Comparison of ENCODE assay signal across 7 cellular contexts in the genomic region with DNA sequence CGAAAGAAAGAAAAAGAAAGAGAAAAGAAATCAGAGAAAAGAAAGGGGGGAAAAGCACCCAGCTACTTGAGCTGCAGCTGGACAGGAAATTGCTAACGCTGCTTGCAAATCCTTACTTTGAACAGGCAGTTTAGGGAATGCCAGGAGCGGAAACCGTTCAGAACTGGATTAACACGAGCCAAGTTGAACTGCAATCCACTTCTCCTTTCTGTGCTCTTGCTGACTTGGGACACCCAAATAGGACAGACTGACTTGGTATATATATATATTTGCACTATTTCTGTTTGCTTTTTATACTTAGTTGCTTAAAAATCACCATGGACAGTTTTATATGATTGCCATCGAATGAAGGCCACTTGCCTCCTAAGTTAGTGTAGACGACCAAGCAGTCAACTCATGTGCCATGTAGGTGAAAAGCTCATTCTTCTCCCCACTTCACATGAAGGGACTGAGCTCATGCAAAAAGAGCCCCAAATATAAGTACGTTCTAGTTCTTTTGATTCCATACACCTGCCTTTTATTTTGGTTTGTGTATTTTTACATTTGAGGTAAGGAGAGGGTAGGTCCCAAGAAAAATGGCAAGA. TPM values are rescaled to one million over a fixed set of nuclear protein-coding genes. Genes with fewer than 3 reads are reported as not detected.
DNase-seq lines count a peak whose midpoint lies in the region; ATAC-seq and TF ChIP-seq lines count a peak whose summit lies in the region.

No MANE protein-coding gene starts in this region.

- H3K4me3 ChIP-seq in ectodermal cell (ENCODE audit: insufficient read depth, low read depth, low read length): no peak overlapping the region

- H3K36me3 Mint-ChIP-seq in nephron (ENCODE audit: low read depth): peaks cover 6% of the 10 kb centered on the region

- H3K27ac ChIP-seq in ectodermal cell (ENCODE audit: insufficient read depth, low read depth, low read length, poor library complexity, severe bottlenecking): peak overlapping the region; percentile 79

- H3K27me3 Mint-ChIP-seq in nephron (ENCODE audit: low read depth): peaks cover 54% of the 10 kb centered on the region

- 32 to 44% methylated on average over 7 to 8 of the region's 8 CpGs for WGBS in ectodermal cell, 2 experiments

- peak overlapping the region; percentile 37 to 67 (median 57) for H3K4me3 Mint-ChIP-seq in nephron

- peak; percentile 71 for DNase-seq in RKO (ENCODE audit: low spot score)
- no peak for DNase-seq in activated CD4-positive, CD25-positive, alpha-beta regulatory T cell treated with anti-CD3 and anti-CD28 coated beads, Interleukin-2, amount 50 U/mL, for 72 hours

- peaks cover 5% of the 10 kb centered on the region for H3K36me3 ChIP-seq in ectodermal cell (ENCODE audit: control insufficient read depth, insufficient read depth, low read length)

- H3K27ac Mint-ChIP-seq in nephron: peak overlapping the region; percentile 32 to 78 (median 70)

- no peak for TF ChIP-seq CTCF in nephron (IDR thresholded peaks at IDR 0.05; ENCODE audit: unreplicated experiment in 3 of 3)

- ATAC-seq in GM18498 (IDR thresholded peaks at IDR 0.05; ENCODE audit: unreplicated experiment) (peak; percentile 11), HG02943 (IDR thresholded peaks at IDR 0.05; ENCODE audit: low read depth, unreplicated experiment) (peak; percentile 1), GM21529 (IDR thresholded peaks at IDR 0.05; ENCODE audit: unreplicated experiment) (no peak)

- H3K9me3 ChIP-seq in ectodermal cell (ENCODE audit: control insufficient read depth, low read length): no peaks in the 10 kb centered on the region

- H3K27me3 ChIP-seq in ectodermal cell (ENCODE audit: control insufficient read depth, insufficient read depth, low read length, poor library complexity, severe bottlenecking): peaks cover 51% of the 10 kb centered on the region

- no peaks in the 10 kb centered on the region for H3K9me3 Mint-ChIP-seq in nephron

- H3K4me1 ChIP-seq in ectodermal cell (ENCODE audit: control insufficient read depth, insufficient read depth, low read length): peaks cover 58% of the 10 kb centered on the region

- H3K4me1 Mint-ChIP-seq in nephron: peaks cover 68% of the 10 kb centered on the region

RNA-seq across cellular contexts. Expression of a gene that starts 5.5 kb away (rescaled TPM):
- polyA plus RNA-seq in ectodermal cell (2013, experiment 1 of 4): 19.8 TPM
- polyA plus RNA-seq in ectodermal cell (2013, experiment 2 of 4): 12.0 TPM
- polyA plus RNA-seq in ectodermal cell (2013, experiment 3 of 4): 19.8 TPM
- 11.8 TPM for polyA plus RNA-seq in ectodermal cell (2013, experiment 4 of 4)
